Comparison of ENCODE assay signal across 10 cellular contexts in genomic region chr3:101890716-101891115, GRCh38. TPM values are rescaled to one million over a fixed set of nuclear protein-coding genes. Genes with fewer than 3 reads are reported as not detected.
DNase-seq lines count a peak whose midpoint lies in the region; ATAC-seq and TF ChIP-seq lines count a peak whose summit lies in the region.
"Had no signal": no experiment of that assay in that cellular context is flagged by ENCODE, and none has a peak within 500 bp of the region (broad histone marks: within the 10 kb centered on the region; RNA-seq: fewer than 3 reads in every experiment).

No MANE protein-coding gene starts in this region.

- peaks cover 1% of the 10 kb centered on the region for H3K4me1 Mint-ChIP-seq in activated T-cell treated with anti-CD3 and anti-CD28 coated beads, Interleukin-2, amount 50 U/mL, for 4 hours (ENCODE audit: low read depth)

- DNase-seq in activated T-cell treated with anti-CD3 and anti-CD28 coated beads, Interleukin-2, amount 50 U/mL, for 4 hours = no peak
- no peak for DNase-seq in activated T-cell treated with anti-CD3 and anti-CD28 coated beads, Interleukin-2, amount 50 U/mL, for 48 hours
- peak; percentile 52 for DNase-seq in choroid plexus epithelial cell (ENCODE audit: low read depth)
- DNase-seq in stimulated activated naive CD8-positive, alpha-beta T cell treated with anti-CD3 and anti-CD28 coated beads, Interleukin-15, Interleukin-2, amounts not matched to agents 100 U/mL and 50 U/mL, for 24 hours = no peak
- DNase-seq in NCI-H1417 treated with DMSO at 0.1 percent for 48 hours (lab: John Stamatoyannopoulos, UW) = no peak
- no peak for DNase-seq in middle frontal gyrus (ENCODE audit: extremely low spot score, low spot score)
- DNase-seq: activated CD4-positive, alpha-beta T cell treated with anti-CD3 and anti-CD28 coated beads for 1 hour; central memory CD4-positive, alpha-beta T cell had no signal

- H3K4me3 Mint-ChIP-seq in activated T-cell treated with anti-CD3 and anti-CD28 coated beads, Interleukin-2, amount 50 U/mL, for 4 hours = no peak overlapping the region

- no peak overlapping the region for H3K4me3 ChIP-seq in choroid plexus epithelial cell (ENCODE audit: low read depth, low read length)

- H3K36me3 Mint-ChIP-seq in activated T-cell treated with anti-CD3 and anti-CD28 coated beads, Interleukin-2, amount 50 U/mL, for 4 hours (ENCODE audit: insufficient read depth) = no peaks in the 10 kb centered on the region

- H3K27me3 Mint-ChIP-seq in activated T-cell treated with anti-CD3 and anti-CD28 coated beads, Interleukin-2, amount 50 U/mL, for 4 hours (ENCODE audit: low read depth) = no peaks in the 10 kb centered on the region

- TF ChIP-seq CTCF in choroid plexus epithelial cell (conservative IDR thresholded peaks at IDR 0.05; ENCODE audit: low read depth, low read length) = no peak

- peak; percentile 63 to 74 for ATAC-seq in activated T-cell treated with anti-CD3 and anti-CD28 coated beads, Interleukin-2, amount 50 U/mL, for 4 hours
- ATAC-seq in HG03432 (IDR thresholded peaks at IDR 0.05; ENCODE audit: unreplicated experiment) (peak; percentile 78), HG03095 (IDR thresholded peaks at IDR 0.05; ENCODE audit: unreplicated experiment) (no peak)
- ATAC-seq in stimulated activated naive CD8-positive, alpha-beta T cell treated with anti-CD3 and anti-CD28 coated beads, Interleukin-15, Interleukin-2, amounts not matched to agents 100 U/mL and 50 U/mL, for 24 hours = peak; percentile 92

- no peaks in the 10 kb centered on the region for H3K9me3 Mint-ChIP-seq in activated T-cell treated with anti-CD3 and anti-CD28 coated beads, Interleukin-2, amount 50 U/mL, for 4 hours

RNA-seq across cellular contexts. Expression of gene NFKBIZ, which starts 41.4 kb away (rescaled TPM):
- 10 to 100 TPM; 54.9 to 93.3 (median 88.8) TPM for total RNA-seq in activated T-cell treated with anti-CD3 and anti-CD28 coated beads, Interleukin-2, amount 50 U/mL, for 4 hours
